In genomic region chr4:80876810-80877209, GRCh38 we compare ENCODE assay signal across 10 cellular contexts.
DNase-seq lines count a peak whose midpoint lies in the region; ATAC-seq and TF ChIP-seq lines count a peak whose summit lies in the region.
"Had no signal": no experiment of that assay in that cellular context is flagged by ENCODE, and none has a peak within 500 bp of the region (broad histone marks: within the 10 kb centered on the region; RNA-seq: fewer than 3 reads in every experiment).

No MANE protein-coding gene starts in this region.

- H3K27ac ChIP-seq in PC-3 (ENCODE audit: low read length), result no peak overlapping the region
- H3K27ac ChIP-seq: PC-9 had no signal

- BruUV-seq in PC-3 (replicated peaks; lab: Mats Ljungman, UMichigan), result no TSS peak

- POLR2A ChIA-PET in PC-3 (lab: Charles Lee; ENCODE audit: unreplicated experiment), result no interaction called here

- no peak overlapping the region for H3K4me2 ChIP-seq in PC-3 (ENCODE audit: low read length)
- H3K4me2 ChIP-seq: PC-9 had no signal

- no peaks in the 10 kb centered on the region for H3K4me1 ChIP-seq in PC-3 (ENCODE audit: insufficient read depth, low read length)

- H3K27ac Mint-ChIP-seq in memory B cell (peak overlapping the region; percentile 66), T-helper 17 cell (no peak overlapping the region)
- no peak overlapping the region for H3K27ac Mint-ChIP-seq in activated T-helper 2 cell treated with anti-CD3 and anti-CD28 coated beads, Interferon-gamma antibody, Interleukin-2, Interleukin-4, amounts not matched to agents 10 μg/mL and 5 μg/mL and 100 μg/mL, durations not matched to agents 14 hours and 24 hours and 36 hours

- H3K27me3 Mint-ChIP-seq in memory B cell (no peaks in the 10 kb centered on the region), T-helper 17 cell (peaks cover 6% of the 10 kb centered on the region)
- no peaks in the 10 kb centered on the region for H3K27me3 Mint-ChIP-seq in activated T-helper 2 cell treated with anti-CD3 and anti-CD28 coated beads, Interferon-gamma antibody, Interleukin-2, Interleukin-4, amounts not matched to agents 10 μg/mL and 5 μg/mL and 100 μg/mL, durations not matched to agents 14 hours and 24 hours and 36 hours (ENCODE audit: low read depth)

- TF ChIP-seq CTCF in PC-3 (conservative IDR thresholded peaks at IDR 0.05; ENCODE audit: low read depth, low read length), result no peak

- H3K9me3 ChIP-seq in PC-3 (ENCODE audit: low read length) (no peaks in the 10 kb centered on the region), T-helper 17 cell (ENCODE audit: control insufficient read depth, low read length, poor library complexity, severe bottlenecking) (no peaks in the 10 kb centered on the region)

- no peaks in the 10 kb centered on the region for H4K20me1 ChIP-seq in PC-3 (ENCODE audit: low read length)

- intact Hi-C loops in PC-3 (cut with micrococcal nuclease), result no loop called here
- intact Hi-C loops in activated T-helper 2 cell treated with anti-CD3 and anti-CD28 coated beads, Interferon-gamma antibody, Interleukin-2, Interleukin-4, amounts not matched to agents 10 μg/mL and 5 μg/mL and 100 μg/mL, durations not matched to agents 14 hours and 24 hours and 36 hours (cut with micrococcal nuclease), result no loop called here

- peak; percentile 76 for ATAC-seq in GM18870 (IDR thresholded peaks at IDR 0.05; ENCODE audit: unreplicated experiment)
- ATAC-seq in GM21723 (IDR thresholded peaks at IDR 0.05; ENCODE audit: unreplicated experiment), result peak; percentile 69
- ATAC-seq in HG03432 (IDR thresholded peaks at IDR 0.05; ENCODE audit: unreplicated experiment), result peak; percentile 78
- ATAC-seq in memory B cell (ENCODE audit: low read depth), result peak; percentile 29
- no peak for ATAC-seq in PC-3
- no peak for ATAC-seq in T-helper 17 cell

- H3K9ac ChIP-seq in PC-3 (ENCODE audit: low read length), result no peak overlapping the region

- no peaks in the 10 kb centered on the region for H3K27me3 ChIP-seq in PC-3 (ENCODE audit: low read length)

- CTCF ChIA-PET in PC-3 (lab: Charles Lee), result no interaction called here

- H3K79me2 ChIP-seq in PC-3 (ENCODE audit: low read length), result no peaks in the 10 kb centered on the region

- no peaks in the 10 kb centered on the region for H3K9me3 Mint-ChIP-seq in memory B cell
- no peaks in the 10 kb centered on the region for H3K9me3 Mint-ChIP-seq in activated T-helper 2 cell treated with anti-CD3 and anti-CD28 coated beads, Interferon-gamma antibody, Interleukin-2, Interleukin-4, amounts not matched to agents 10 μg/mL and 5 μg/mL and 100 μg/mL, durations not matched to agents 14 hours and 24 hours and 36 hours

- H3K9me2 ChIP-seq in PC-3 (replicated peaks; ENCODE audit: low read length), result no peaks in the 10 kb centered on the region

- no peaks in the 10 kb centered on the region for H3K36me3 ChIP-seq in PC-3 (ENCODE audit: low read depth, low read length)

- DNase-seq in memory B cell (ENCODE audit: low spot score in 2 of 2) (no peak), PC-3 (no peak), T-helper 17 cell (no peak)
- DNase-seq in activated T-helper 2 cell treated with anti-CD3 and anti-CD28 coated beads, Interferon-gamma antibody, Interleukin-2, Interleukin-4, amounts not matched to agents 10 μg/mL and 5 μg/mL and 100 μg/mL, durations not matched to agents 14 hours and 24 hours and 36 hours (ENCODE audit: low spot score), result no peak
- no peak for DNase-seq in effector CD8-positive, alpha-beta T cell (lab: John Stamatoyannopoulos, UW)
- DNase-seq: activated CD4-positive, alpha-beta T cell treated with anti-CD3 and anti-CD28 coated beads, Interleukin-2, amount 50 U/mL, for 1 hour; PC-9 had no signal

- H3K4me3 ChIP-seq in PC-3 (ENCODE audit: low read length), result no peak overlapping the region
- H3K4me3 ChIP-seq: PC-9 had no signal

- H3K4me1 Mint-ChIP-seq in memory B cell, result peaks cover 20% of the 10 kb centered on the region
- H3K4me1 Mint-ChIP-seq in T-helper 17 cell, result peaks cover 4% of the 10 kb centered on the region
- no peaks in the 10 kb centered on the region for H3K4me1 Mint-ChIP-seq in activated T-helper 2 cell treated with anti-CD3 and anti-CD28 coated beads, Interferon-gamma antibody, Interleukin-2, Interleukin-4, amounts not matched to agents 10 μg/mL and 5 μg/mL and 100 μg/mL, durations not matched to agents 14 hours and 24 hours and 36 hours (ENCODE audit: low read depth)

- H3F3A ChIP-seq in PC-3 (ENCODE audit: low read length, unreplicated experiment), result no peaks in the 10 kb centered on the region

- H3K36me3 Mint-ChIP-seq in memory B cell (peaks cover 1% of the 10 kb centered on the region), T-helper 17 cell (ENCODE audit: low read depth) (peaks cover 3% of the 10 kb centered on the region)
- no peaks in the 10 kb centered on the region for H3K36me3 Mint-ChIP-seq in activated T-helper 2 cell treated with anti-CD3 and anti-CD28 coated beads, Interferon-gamma antibody, Interleukin-2, Interleukin-4, amounts not matched to agents 10 μg/mL and 5 μg/mL and 100 μg/mL, durations not matched to agents 14 hours and 24 hours and 36 hours (ENCODE audit: low read depth)

- no peak overlapping the region for H2AFZ ChIP-seq in PC-3 (ENCODE audit: low read length)
- H2AFZ ChIP-seq: PC-9 had no signal

- H3K4me3 Mint-ChIP-seq in memory B cell (no peak overlapping the region), T-helper 17 cell (no peak overlapping the region)
- no peak overlapping the region for H3K4me3 Mint-ChIP-seq in activated T-helper 2 cell treated with anti-CD3 and anti-CD28 coated beads, Interferon-gamma antibody, Interleukin-2, Interleukin-4, amounts not matched to agents 10 μg/mL and 5 μg/mL and 100 μg/mL, durations not matched to agents 14 hours and 24 hours and 36 hours (ENCODE audit: low read depth)

Comparison
In these comparisons a context has a peak if more than half of its experiments do, and no peak if none do; other contexts are left out.
1. ATAC-seq: peak in GM18870 (single experiment), GM21723 (single experiment), HG03432 (single experiment) and memory B cell (single experiment); none in PC-3 (single experiment) and T-helper 17 cell (single experiment).